Comparison of ENCODE assay signal across 8 cellular contexts in genomic region chr4:128454281-128455075, GRCh38.
DNase-seq lines count a peak whose midpoint lies in the region; FAIRE-seq and TF ChIP-seq lines count a peak whose summit lies in the region.

No MANE protein-coding gene starts in this region.

- H3K27ac ChIP-seq in thyroid gland, result peak overlapping the region; percentile 53 to 62 (median 61)

- H3K4me1 ChIP-seq in thyroid gland, result peaks cover 7 to 21% of the 10 kb centered on the region in 2 donors

- peak; percentile 91 for TF ChIP-seq CTCF in LNCaP clone FGC (IDR thresholded peaks at IDR 0.05; ENCODE audit: control insufficient read depth, extremely low read depth, insufficient read depth)
- peak; percentile 91 for TF ChIP-seq CTCF in fibroblast of the aortic adventitia (IDR thresholded peaks at IDR 0.05; ENCODE audit: insufficient read depth, low read length)
- TF ChIP-seq CTCF in thyroid gland (IDR thresholded peaks at IDR 0.05), result peak; percentile 27 to 91 (median 81)

- no peak for TF ChIP-seq POLR2A in thyroid gland (IDR thresholded peaks at IDR 0.05)

- peak; percentile 83 for FAIRE-seq in RCC 7860 (lab: Jason Lieb, UNC)

- H3K27me3 ChIP-seq in H7 (ENCODE audit: control insufficient read depth, insufficient read depth, low read length), result no peaks in the 10 kb centered on the region
- no peaks in the 10 kb centered on the region for H3K27me3 ChIP-seq in thyroid gland

- H3K36me3 ChIP-seq in H7 (replicated peaks; ENCODE audit: control insufficient read depth, insufficient read depth, low read length) (no peaks in the 10 kb centered on the region), thyroid gland (no peaks in the 10 kb centered on the region)

- 22 to 29% methylated on average over 13 of the region's 13 CpGs for WGBS in thyroid gland, 2 donors

- H3K4me3 ChIP-seq in H7 (ENCODE audit: insufficient read depth, low read depth, low read length) (no peak overlapping the region), LNCaP clone FGC (ENCODE audit: low read depth, low read length) (no peak overlapping the region), fibroblast of the aortic adventitia (ENCODE audit: low read depth, low read length) (peak overlapping the region; percentile 3), thyroid gland (replicated peaks in 1 of 3) (no peak overlapping the region)

- no peaks in the 10 kb centered on the region for H3K9me3 ChIP-seq in thyroid gland

- intact Hi-C loops in thyroid gland (cut with DNase I), result loop anchor here (5.0 to 10.0 kb wide), 2 partner anchors 358 to 410 kb away; no protein-coding TSS in a partner anchor

- DNase-seq in GF-D8 (lab: John Stamatoyannopoulos, UW) (peak; percentile 26), H7 (peak; percentile 78), LNCaP clone FGC (ENCODE audit: low read depth) (peak; percentile 36), RCC 7860 (ENCODE audit: low spot score) (peak; percentile 92), activated T-helper 1 cell treated with Interleukin-2 at 50 U/mL for 16 hours (ENCODE audit: low read depth) (peak; percentile 7), fibroblast of the aortic adventitia (ENCODE audit: low read depth) (peak; percentile 96), non-pigmented ciliary epithelial cell (ENCODE audit: low read depth) (peak; percentile 83), thyroid gland (peak; percentile 89 to 91)

Comparison
In these comparisons a context has a peak if more than half of its experiments do, and no peak if none do; other contexts are left out.
1. DNase-seq: peak in every context shown above with its lines; median percentile 96 in fibroblast of the aortic adventitia; 92 in RCC 7860; 90 in thyroid gland; 83 in non-pigmented ciliary epithelial cell; 78 in H7; 36 in LNCaP clone FGC; 26 in GF-D8; 7 in activated T-helper 1 cell treated with Interleukin-2 at 50 U/mL for 16 hours.